30 cellular contexts compared by ENCODE assay signal in the genomic region with DNA sequence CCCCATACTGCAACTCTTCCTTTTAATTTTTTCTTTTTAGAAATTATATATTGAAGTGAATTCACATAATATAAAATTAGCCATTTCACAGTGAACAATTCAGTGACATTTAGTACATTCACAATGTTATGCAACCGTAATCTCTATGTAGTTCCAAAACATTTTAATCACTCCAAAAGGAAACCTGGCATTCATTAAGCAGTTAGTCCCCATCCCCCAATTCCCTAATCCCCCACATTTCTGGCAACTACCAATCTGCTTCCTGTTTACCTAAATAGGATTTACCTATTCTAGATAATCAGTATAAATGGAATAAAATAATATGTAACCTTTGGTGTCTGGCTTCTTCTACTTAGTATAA.
"Had no signal": no experiment of that assay in that cellular context is flagged by ENCODE, and none has a peak within 500 bp of the region (broad histone marks: within the 10 kb centered on the region; RNA-seq: fewer than 3 reads in every experiment).

No MANE protein-coding gene starts in this region.

- H3K27me3 ChIP-seq: cardiac muscle cell, Peyer's patch had no signal

- H3K4me1 ChIP-seq: Peyer's patch had no signal

- ATAC-seq: activated CD4-positive, alpha-beta T cell treated with anti-CD3 and anti-CD28 coated beads for 36 hours; activated CD8-positive, alpha-beta T cell treated with anti-CD3 and anti-CD28 coated beads, Interleukin-2, amount 10 ng/mL, durations not matched to agents 7 days and 5 days; activated naive CD8-positive, alpha-beta T cell treated with anti-CD3 and anti-CD28 coated beads, Interleukin-2, amount 50 U/mL, for 24 hours; K562; PC-3; SK-N-SH treated with all-trans-retinoic acid at 6 μM for 48 hours; T-cell; T-helper 17 cell had no signal

- H3K4me3 ChIP-seq: cardiac muscle cell, K562, Peyer's patch had no signal

- H3K27ac ChIP-seq: cardiac muscle cell, Peyer's patch had no signal

- H3K9me3 ChIP-seq: Peyer's patch had no signal

- H3K36me3 ChIP-seq: cardiac muscle cell, Peyer's patch had no signal

- DNase-seq: activated CD4-positive, alpha-beta T cell treated with anti-CD3 and anti-CD28 coated beads for 36 hours; activated CD4-positive, alpha-beta T cell treated with anti-CD3 and anti-CD28 coated beads, Interleukin-2, amount 10 ng/mL, durations not matched to agents 7 days and 5 days; activated CD4-positive, alpha-beta T cell treated with anti-CD3 and anti-CD28 coated beads, Interleukin-2, amount 50 U/mL, for 48 hours; activated CD8-positive, alpha-beta memory T cell treated with anti-CD3 and anti-CD28 coated beads, Interleukin-2, amount 50 U/mL, for 4 hours; activated CD8-positive, alpha-beta T cell treated with anti-CD3 and anti-CD28 coated beads, Interleukin-2, amount 10 ng/mL, durations not matched to agents 7 days and 5 days; activated effector memory CD4-positive, alpha-beta T cell treated with Interleukin-2 at 50 U/mL for 16 hours; activated naive CD4-positive, alpha-beta T cell treated with anti-CD3 and anti-CD28 coated beads, Interleukin-2, amount 10 ng/mL, durations not matched to agents 7 days and 5 days; activated naive CD8-positive, alpha-beta T cell treated with anti-CD3 and anti-CD28 coated beads, Interleukin-2, amount 50 U/mL, for 24 hours; activated T-cell treated with anti-CD3 and anti-CD28 coated beads, Interleukin-2, amount 50 U/mL, for 48 hours; amniotic stem cell; aorta; NCI-H1105; NCI-H1417 treated with DMSO at 0.1 percent for 48 hours; NCI-H187 treated with DMSO at 0.1 percent for 48 hours; NCI-H2081; NCI-H2171 treated with DMSO at 0.1 percent for 48 hours; NCI-H2227 treated with DMSO at 0.1 percent for 48 hours; NCI-H446 treated with DMSO at 0.1 percent for 48 hours; NCI-H524; NCI-H69; NK-92 treated with Interleukin-12 subunit alpha and Interleukin-12 subunit beta, amount 100 ng/mL, for 24 hours; PC-3; Peyer's patch; RPMI8226; SIG-M5; T-cell; T-helper 17 cell had no signal
